Comparison of ENCODE assay signal across 22 cellular contexts in the genomic region with DNA sequence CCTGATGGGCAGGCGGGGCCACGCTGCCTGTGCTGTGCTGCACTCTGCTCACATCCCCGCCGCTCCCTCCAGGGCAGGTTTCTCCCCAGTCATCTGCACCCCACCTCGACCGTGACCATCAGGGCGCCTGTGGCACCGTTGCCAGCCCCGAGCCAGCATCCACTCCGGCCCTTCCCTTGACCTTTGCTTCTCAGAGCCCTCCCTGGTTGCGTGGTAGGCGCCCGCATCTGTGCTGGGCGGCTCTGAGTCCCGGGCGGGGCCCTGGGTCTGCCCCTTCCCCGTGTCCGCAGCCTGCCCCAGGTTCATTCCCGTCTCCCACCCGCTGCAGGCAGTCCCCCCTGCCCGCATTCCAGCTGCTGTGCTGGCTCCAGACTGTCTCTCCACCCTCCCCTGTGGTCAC. TPM values are rescaled to one million over a fixed set of nuclear protein-coding genes. Genes with fewer than 3 reads are reported as not detected.
"Had no signal": no experiment of that assay in that cellular context is flagged by ENCODE, and none has a peak within 500 bp of the region (broad histone marks: within the 10 kb centered on the region; RNA-seq: fewer than 3 reads in every experiment).

No MANE protein-coding gene starts in this region.

- H3K27me3 ChIP-seq: body of pancreas, dorsolateral prefrontal cortex, upper lobe of right lung had no signal

- FAIRE-seq: colon, keratinocyte had no signal

- ATAC-seq: activated CD8-positive, alpha-beta memory T cell treated with anti-CD3 and anti-CD28 coated beads, Interleukin-2, amount 10 ng/mL, durations not matched to agents 7 days and 5 days; body of pancreas; natural killer cell treated with Interleukin-12 subunit alpha and Interleukin-12 subunit beta and Interleukin-15 and Interleukin-18, amount 100 ng/mL, for 72 hours; stimulated activated memory B cell treated with anti-CD40 and anti-IgM and Interleukin-4, amounts not matched to agents 10 μg/mL and 1 μg/mL and 100 μg/mL, for 72 hours; upper lobe of right lung had no signal

- DNase-seq: activated CD4-positive, alpha-beta memory T cell treated with anti-CD3 and anti-CD28 coated beads, Interleukin-2, amount 10 ng/mL, durations not matched to agents 7 days and 5 days; activated CD4-positive, alpha-beta T cell treated with anti-CD3 and anti-CD28 coated beads for 48 hours; activated CD4-positive, CD25-positive, alpha-beta regulatory T cell; activated CD8-positive, alpha-beta memory T cell treated with anti-CD3 and anti-CD28 coated beads, Interleukin-2, amount 10 ng/mL, durations not matched to agents 7 days and 5 days; activated naive CD8-positive, alpha-beta T cell treated with anti-CD3 and anti-CD28 coated beads, Interleukin-2, amount 10 ng/mL, durations not matched to agents 7 days and 5 days; amygdala; body of pancreas; dorsolateral prefrontal cortex; foreskin fibroblast; hypothalamus; mesenchymal stem cell; nucleus accumbens; stimulated activated CD4-positive, alpha-beta T cell treated with anti-CD3 and anti-CD28 coated beads, Interleukin-4, amount 100 ng/mL, for 1 hour; upper lobe of right lung had no signal

- H3K4me3 ChIP-seq: body of pancreas, dorsolateral prefrontal cortex, skin epidermis, thoracic aorta, upper lobe of right lung had no signal

- H3K9me3 ChIP-seq: body of pancreas, thoracic aorta, upper lobe of right lung had no signal

- H3K27ac ChIP-seq: body of pancreas, dorsolateral prefrontal cortex, epithelial cell of prostate, thoracic aorta, upper lobe of right lung had no signal

- H3K4me1 ChIP-seq: body of pancreas had no signal

RNA-seq across cellular contexts. Expression of gene ZNF750, which starts 33.2 kb away (rescaled TPM):
- total RNA-seq: activated CD4-positive, alpha-beta memory T cell treated with anti-CD3 and anti-CD28 coated beads, Interleukin-2, amount 10 ng/mL, durations not matched to agents 7 days and 5 days; activated CD8-positive, alpha-beta memory T cell treated with anti-CD3 and anti-CD28 coated beads, Interleukin-2, amount 10 ng/mL, durations not matched to agents 7 days and 5 days; activated naive CD8-positive, alpha-beta T cell treated with anti-CD3 and anti-CD28 coated beads, Interleukin-2, amount 10 ng/mL, durations not matched to agents 7 days and 5 days; body of pancreas; natural killer cell treated with Interleukin-12 subunit alpha and Interleukin-12 subunit beta and Interleukin-15 and Interleukin-18, amount 100 ng/mL, for 72 hours; posterior vena cava; thoracic aorta had no signal
